Comparison of ENCODE assay signal across 10 cellular contexts in the genomic region with DNA sequence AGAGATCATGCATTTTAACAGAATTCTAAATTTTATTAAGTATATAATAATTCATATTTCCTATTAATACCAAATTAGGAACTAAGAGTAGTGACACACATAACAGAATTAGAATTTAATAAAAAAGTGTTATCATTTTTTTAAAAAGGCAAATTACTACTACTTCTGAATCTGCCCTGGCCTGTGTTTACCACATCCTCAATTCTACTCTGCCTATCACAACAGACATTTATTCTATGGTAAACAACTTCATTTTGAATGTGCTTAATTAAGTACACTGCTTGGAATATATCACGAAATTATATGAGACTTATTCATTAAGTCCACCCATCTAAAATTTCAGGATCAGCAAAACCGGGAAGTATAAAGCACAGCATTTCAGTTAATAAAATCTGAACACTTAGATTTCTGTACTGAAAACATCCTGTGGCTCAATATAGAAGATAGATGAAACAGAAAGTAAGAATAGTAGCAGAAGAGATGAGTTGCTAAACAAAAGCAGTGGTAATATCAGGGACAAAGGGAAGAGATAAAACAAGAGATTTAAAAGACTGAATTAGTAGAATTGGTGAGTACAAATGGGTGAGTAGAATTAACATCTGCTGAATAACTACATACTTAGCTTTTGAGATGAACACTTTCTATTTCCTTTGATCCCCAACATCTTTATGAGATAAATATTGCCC. TPM values are rescaled to one million over a fixed set of nuclear protein-coding genes. Genes with fewer than 3 reads are reported as not detected.
A peak's percentile ranks its signal among the peaks of the same experiment; 100 is the strongest.
DNase-seq lines count a peak whose midpoint lies in the region; ATAC-seq and TF ChIP-seq lines count a peak whose summit lies in the region.
"Had no signal": no experiment of that assay in that cellular context is flagged by ENCODE, and none has a peak within 500 bp of the region (broad histone marks: within the 10 kb centered on the region; RNA-seq: fewer than 3 reads in every experiment).

No MANE protein-coding gene starts in this region.

- ATAC-seq in GM18519 (IDR thresholded peaks at IDR 0.05; ENCODE audit: low FRiP score, unreplicated experiment) (peak; percentile 26), GM21717 (IDR thresholded peaks at IDR 0.05; ENCODE audit: unreplicated experiment) (peak; percentile 21), HG03520 (IDR thresholded peaks at IDR 0.05; ENCODE audit: unreplicated experiment) (peak; percentile 33), heart left ventricle (no peak)

- peaks cover 12% of the 10 kb centered on the region for H3K79me1 ChIP-seq in mesenchymal stem cell (replicated peaks; ENCODE audit: low read length, poor library complexity, severe bottlenecking)

- H2AK5ac ChIP-seq in mesenchymal stem cell (ENCODE audit: low read length, severe bottlenecking): no peak overlapping the region

- peaks cover 3% of the 10 kb centered on the region for H3K4me1 ChIP-seq in mesenchymal stem cell (ENCODE audit: control insufficient read depth, insufficient read depth, low read depth, low read length)
- H3K4me1 ChIP-seq in heart left ventricle: peaks cover 0 to 27% (median 17%) of the 10 kb centered on the region in 12 donors
- peaks cover 0 to 46% (median 14%) of the 10 kb centered on the region in 3 donors for H3K4me1 ChIP-seq in esophagus squamous epithelium

- H3K14ac ChIP-seq in mesenchymal stem cell (ENCODE audit: low read length in 2 of 2): no peak overlapping the region

- H3K27me3 ChIP-seq in mesenchymal stem cell (ENCODE audit: control insufficient read depth in 1 of 2, insufficient read depth in 1 of 2, low read length in 2 of 2) (no peaks in the 10 kb centered on the region), heart left ventricle (no peaks in the 10 kb centered on the region), esophagus squamous epithelium (no peaks in the 10 kb centered on the region)

- 83% methylated on average over 2 of the region's 2 CpGs for WGBS in mesenchymal stem cell
- 82 to 92% (median 84%) methylated on average over 2 of the region's 2 CpGs for WGBS in heart left ventricle, 4 donors
- 57 to 64% methylated on average over 2 of the region's 2 CpGs for WGBS in esophagus squamous epithelium, 2 donors

- H4K91ac ChIP-seq in mesenchymal stem cell (ENCODE audit: low read length): no peak overlapping the region

- DNase-seq in mesenchymal stem cell: no peak
- DNase-seq in heart left ventricle: no peak
- no peak for DNase-seq in esophagus squamous epithelium (lab: John Stamatoyannopoulos, UW)
- no peak for DNase-seq in LoVo (ENCODE audit: low spot score)
- DNase-seq: activated naive CD4-positive, alpha-beta T cell; Kasumi-1 had no signal

- H2AFZ ChIP-seq in mesenchymal stem cell (ENCODE audit: low read depth, low read length): no peak overlapping the region

- H3K9me3 ChIP-seq in mesenchymal stem cell (ENCODE audit: control insufficient read depth, low read length) (no peaks in the 10 kb centered on the region), heart left ventricle (no peaks in the 10 kb centered on the region), esophagus squamous epithelium (no peaks in the 10 kb centered on the region)

- no peak for TF ChIP-seq CTCF in heart left ventricle (IDR thresholded peaks at IDR 0.05)
- no peak for TF ChIP-seq CTCF in esophagus squamous epithelium (IDR thresholded peaks at IDR 0.05)

- H3K18ac ChIP-seq in mesenchymal stem cell (ENCODE audit: low read depth in 1 of 2, low read length in 2 of 2): no peak overlapping the region

- intact Hi-C loops in heart left ventricle (cut with DNase I) (loop anchor here in 7 of 10 donors (5.0 to 10.0 kb wide), 3 partner anchors 72 to 82 kb away; no protein-coding TSS in a partner anchor), esophagus squamous epithelium (cut with DNase I) (no loop called here)

- H3K27ac ChIP-seq in mesenchymal stem cell (ENCODE audit: low read length, poor library complexity, severe bottlenecking): no peak overlapping the region
- no peak overlapping the region for H3K27ac ChIP-seq in heart left ventricle
- no peak overlapping the region for H3K27ac ChIP-seq in esophagus squamous epithelium
- H3K27ac ChIP-seq: SK-N-MC had no signal

- TF ChIP-seq POLR2A in heart left ventricle (IDR thresholded peaks at IDR 0.05): no peak
- no peak for TF ChIP-seq POLR2A in esophagus squamous epithelium (IDR thresholded peaks at IDR 0.05)

- H3K9ac ChIP-seq in mesenchymal stem cell (ENCODE audit: low read length): peak overlapping the region; percentile 52

- H3K36me3 ChIP-seq in mesenchymal stem cell (ENCODE audit: control insufficient read depth in 1 of 2, insufficient read depth in 2 of 2, low read depth in 1 of 2, low read length in 2 of 2): peaks cover 0 to 9% of the 10 kb centered on the region in 2 experiments
- H3K36me3 ChIP-seq in heart left ventricle: peaks cover 0 to 8% (median 4%) of the 10 kb centered on the region in 9 donors
- H3K36me3 ChIP-seq in esophagus squamous epithelium: peaks cover 0 to 6% (median 0%) of the 10 kb centered on the region in 3 donors

- H2BK120ac ChIP-seq in mesenchymal stem cell (ENCODE audit: low read depth, low read length): no peak overlapping the region

- no peak overlapping the region for H4K8ac ChIP-seq in mesenchymal stem cell (ENCODE audit: low read length)

- no peak overlapping the region for H3K4ac ChIP-seq in mesenchymal stem cell (ENCODE audit: low read depth in 1 of 2, low read length in 2 of 2)

- H2BK5ac ChIP-seq in mesenchymal stem cell (ENCODE audit: low read depth, low read length, poor library complexity, severe bottlenecking): no peak overlapping the region

- H3K4me3 ChIP-seq in mesenchymal stem cell (ENCODE audit: insufficient read depth in 1 of 2, low read depth in 1 of 2, low read length in 2 of 2) (no peak overlapping the region), heart left ventricle (no peak overlapping the region), esophagus squamous epithelium (no peak overlapping the region)
- H3K4me3 ChIP-seq: SK-N-MC had no signal

- H3K4me2 ChIP-seq in mesenchymal stem cell (ENCODE audit: low read length, poor library complexity, severe bottlenecking): no peak overlapping the region

- H2BK15ac ChIP-seq in mesenchymal stem cell (ENCODE audit: low read depth, poor library complexity, severe bottlenecking): no peak overlapping the region

- H3K23ac ChIP-seq in mesenchymal stem cell (ENCODE audit: low read length in 2 of 2): no peak overlapping the region

- no peak overlapping the region for H2BK12ac ChIP-seq in mesenchymal stem cell (ENCODE audit: low read length in 2 of 2)

RNA-seq across cellular contexts. Expression of gene SMC6, which starts 3.7 kb away (rescaled TPM):
- 21.0 TPM for polyA plus RNA-seq in mesenchymal stem cell (2013, experiment 1 of 2)
- 21.2 TPM for polyA plus RNA-seq in mesenchymal stem cell (2013, experiment 2 of 2)
- 10 to 100 TPM; 10.1 to 14.7 (median 12.7) TPM for total RNA-seq in heart left ventricle
- 1 to 10 TPM; 5.9 to 7.0 TPM for polyA plus RNA-seq in heart left ventricle
- total RNA-seq in esophagus squamous epithelium: 10 to 100 TPM; 25.3 to 40.4 (median 31.7) TPM

RNA-seq across cellular contexts. Expression of gene GEN1, which starts 4.0 kb away (rescaled TPM):
- polyA plus RNA-seq in mesenchymal stem cell (2013, experiment 1 of 2): 2.2 TPM
- 2.6 TPM for polyA plus RNA-seq in mesenchymal stem cell (2013, experiment 2 of 2)
- total RNA-seq in heart left ventricle (1 to 10 TPM; 2.4 to 8.8 (median 3.1) TPM), esophagus squamous epithelium (10 to 100 TPM; 10.2 to 23.4 (median 18.9) TPM)
- polyA plus RNA-seq in heart left ventricle: 1 to 10 TPM; 1.0 to 1.8 TPM

Comparison
In these comparisons a context has a peak if more than half of its experiments do, and no peak if none do; other contexts are left out.
1. ATAC-seq: peak in GM18519 (single experiment), GM21717 (single experiment) and HG03520 (single experiment); none in heart left ventricle (0 of 4).